In genomic region chr2:225040862-225041209, GRCh38 we compare ENCODE assay signal across 9 cellular contexts. TPM values are rescaled to one million over a fixed set of nuclear protein-coding genes. Genes with fewer than 3 reads are reported as not detected.
DNase-seq lines count a peak whose midpoint lies in the region; ATAC-seq, FAIRE-seq and TF ChIP-seq lines count a peak whose summit lies in the region.
"Had no signal": no experiment of that assay in that cellular context is flagged by ENCODE, and none has a peak within 500 bp of the region (broad histone marks: within the 10 kb centered on the region; RNA-seq: fewer than 3 reads in every experiment).

No MANE protein-coding gene starts in this region.

- POLR2A ChIA-PET in activated CD4-positive, alpha-beta T cell treated with anti-CD3 and anti-CD28 coated beads, Interleukin-2, amount 10 ng/mL, durations not matched to agents 7 days and 5 days (lab: Charles Lee), result interaction anchor here (0.5 to 0.6 kb wide), 2 partner anchors 9 to 115 kb away, joined by 3 to 4 read pairs; no protein-coding TSS in a partner anchor

- H3K9me3 Mint-ChIP-seq in activated CD4-positive, alpha-beta T cell treated with anti-CD3 and anti-CD28 coated beads, Interleukin-2, amount 10 ng/mL, durations not matched to agents 7 days and 5 days, result peaks cover 2% of the 10 kb centered on the region

- H3K4me1 ChIP-seq in esophagus squamous epithelium (peaks cover 0 to 38% (median 7%) of the 10 kb centered on the region in 3 donors), pancreas (peaks cover 0 to 3% (median 0%) of the 10 kb centered on the region in 3 donors)

- H3K36me3 ChIP-seq in esophagus squamous epithelium, result no peaks in the 10 kb centered on the region
- no peaks in the 10 kb centered on the region for H3K36me3 ChIP-seq in pancreas
- H3K36me3 ChIP-seq: cardiac muscle cell had no signal

- peak overlapping the region; percentile 54 to 80 (median 66) for H3K4me3 ChIP-seq in esophagus squamous epithelium
- H3K4me3 ChIP-seq in pancreas, result peak overlapping the region in 1 of 4 donors; percentile 58
- H3K4me3 ChIP-seq: cardiac muscle cell had no signal

- FAIRE-seq in pancreas (lab: Jason Lieb, UNC), result no peak

- H3K27ac ChIP-seq in esophagus squamous epithelium, result peak overlapping the region; percentile 16 to 70 (median 61)
- no peak overlapping the region for H3K27ac ChIP-seq in pancreas
- H3K27ac ChIP-seq: cardiac muscle cell had no signal

- H3K9me3 ChIP-seq in esophagus squamous epithelium (no peaks in the 10 kb centered on the region), pancreas (no peaks in the 10 kb centered on the region)

- peaks cover 63% of the 10 kb centered on the region for H3K36me3 Mint-ChIP-seq in activated CD4-positive, alpha-beta T cell treated with anti-CD3 and anti-CD28 coated beads, Interleukin-2, amount 10 ng/mL, durations not matched to agents 7 days and 5 days (ENCODE audit: low read depth)

- TF ChIP-seq CTCF in esophagus squamous epithelium (IDR thresholded peaks at IDR 0.05), result no peak
- no peak for TF ChIP-seq CTCF in pancreas (IDR thresholded peaks at IDR 0.05)

- peaks cover 0 to 30% (median 0%) of the 10 kb centered on the region in 4 donors for H3K27me3 ChIP-seq in esophagus squamous epithelium
- peaks cover 0 to 3% (median 0%) of the 10 kb centered on the region in 4 donors for H3K27me3 ChIP-seq in pancreas

- H3K27me3 Mint-ChIP-seq in activated CD4-positive, alpha-beta T cell treated with anti-CD3 and anti-CD28 coated beads, Interleukin-2, amount 10 ng/mL, durations not matched to agents 7 days and 5 days, result peaks cover 17% of the 10 kb centered on the region

- H3K4me1 Mint-ChIP-seq in activated CD4-positive, alpha-beta T cell treated with anti-CD3 and anti-CD28 coated beads, Interleukin-2, amount 10 ng/mL, durations not matched to agents 7 days and 5 days, result peaks cover 60% of the 10 kb centered on the region

- H3K27ac Mint-ChIP-seq in activated CD4-positive, alpha-beta T cell treated with anti-CD3 and anti-CD28 coated beads, Interleukin-2, amount 10 ng/mL, durations not matched to agents 7 days and 5 days, result peak overlapping the region; percentile 99

- intact Hi-C loops in esophagus squamous epithelium (cut with DNase I), result no loop called here
- intact Hi-C loops in pancreas (cut with DNase I), result no loop called here

- H3K4me3 Mint-ChIP-seq in activated CD4-positive, alpha-beta T cell treated with anti-CD3 and anti-CD28 coated beads, Interleukin-2, amount 10 ng/mL, durations not matched to agents 7 days and 5 days, result peak overlapping the region; percentile 98

- CTCF ChIA-PET in activated CD4-positive, alpha-beta T cell treated with anti-CD3 and anti-CD28 coated beads, Interleukin-2, amount 10 ng/mL, durations not matched to agents 7 days and 5 days (lab: Charles Lee), result interaction anchor here (1.1 to 2.4 kb wide), 4 partner anchors 12 to 114 kb away, joined by 3 to 7 read pairs (median 6); no protein-coding TSS in a partner anchor

- no peak for TF ChIP-seq POLR2A in esophagus squamous epithelium (IDR thresholded peaks at IDR 0.05)

- peak; percentile 19 to 22 for ATAC-seq in activated CD4-positive, CD25-positive, alpha-beta regulatory T cell treated with anti-CD3 and anti-CD28 coated beads, Interleukin-2, amount 50 U/mL, for 24 hours
- ATAC-seq in HG03139 (IDR thresholded peaks at IDR 0.05; ENCODE audit: unreplicated experiment) (peak; percentile 16), pancreas (peak in 3 of 4 donors; percentile 24 to 48 (median 26))

- no peak for DNase-seq in activated CD4-positive, CD25-positive, alpha-beta regulatory T cell (lab: John Stamatoyannopoulos, UW)
- peak; percentile 41 for DNase-seq in activated CD4-positive, alpha-beta T cell treated with anti-CD3 and anti-CD28 coated beads, Interleukin-2, amount 10 ng/mL, durations not matched to agents 7 days and 5 days
- no peak for DNase-seq in esophagus squamous epithelium (lab: John Stamatoyannopoulos, UW)
- no peak for DNase-seq in pancreas
- DNase-seq in NCI-H1436 (lab: John Stamatoyannopoulos, UW), result no peak
- no peak for DNase-seq in HK-2 (ENCODE audit: unreplicated experiment)

- 5% methylated on average over 8 to 9 of the region's 9 CpGs for WGBS in esophagus squamous epithelium, 2 donors
- 18 to 22% methylated on average over 9 of the region's 9 CpGs for WGBS in pancreas, 2 donors

RNA-seq across cellular contexts. Expression of gene DOCK10, which starts 1.4 kb away (rescaled TPM):
- total RNA-seq in activated CD4-positive, alpha-beta T cell treated with anti-CD3 and anti-CD28 coated beads, Interleukin-2, amount 10 ng/mL, durations not matched to agents 7 days and 5 days, result 100 to 1,000 TPM; 269 to 281 TPM
- total RNA-seq in esophagus squamous epithelium (10 to 100 TPM in 3 of 4 donors, 1 to 10 TPM in 1; 9.2 to 16.6 (median 11.7) TPM), pancreas (10 to 100 TPM in 1 of 6 donors, 1 to 10 TPM in 5; 1.1 to 16.3 (median 3.6) TPM)
- polyA plus RNA-seq in pancreas, result 1 to 10 TPM in 1 of 2 donors, under 1 TPM in 1; 0.95 to 3.2 TPM
- total RNA-seq: cardiac muscle cell had no signal
- polyA plus RNA-seq: cardiac muscle cell had no signal

Comparison
In these comparisons a context has a peak if more than half of its experiments do, and no peak if none do; other contexts are left out.
1. H3K27ac ChIP-seq: peak in esophagus squamous epithelium (4 of 4); none in pancreas (0 of 4).
2. RNA of gene DOCK10, which starts 1.4 kb away (total RNA-seq): 269 to 281 TPM in activated CD4-positive, alpha-beta T cell treated with anti-CD3 and anti-CD28 coated beads, Interleukin-2, amount 10 ng/mL, durations not matched to agents 7 days and 5 days; 9.2 to 16.6 TPM in esophagus squamous epithelium and 1.1 to 16.3 TPM in pancreas; every median in the first group is over 10 times any median in the second.
3. Peak in every context shown above with its lines, with median percentiles within 50 percentile points of each other: ATAC-seq.